Comparison of ENCODE assay signal across 18 cellular contexts in genomic region chr4:175970072-175970471, GRCh38.
DNase-seq lines count a peak whose midpoint lies in the region; ATAC-seq, FAIRE-seq and TF ChIP-seq lines count a peak whose summit lies in the region.
"Had no signal": no experiment of that assay in that cellular context is flagged by ENCODE, and none has a peak within 500 bp of the region (broad histone marks: within the 10 kb centered on the region; RNA-seq: fewer than 3 reads in every experiment).

No MANE protein-coding gene starts in this region.

- H2BK5ac ChIP-seq in H1 (ENCODE audit: low read depth, low read length) = no peak overlapping the region

- no peak for TF ChIP-seq POLR2A in H1 (IDR thresholded peaks at IDR 0.05; ENCODE audit: control extremely low read depth in 1 of 2, low read depth in 2 of 2, low read length in 2 of 2)
- TF ChIP-seq POLR2A in right lobe of liver (IDR thresholded peaks at IDR 0.05) = no peak

- H3F3A ChIP-seq in PC-9 (ENCODE audit: insufficient read depth, low read depth) = no peaks in the 10 kb centered on the region

- no peak for TF ChIP-seq RAD21 in H1 (IDR thresholded peaks at IDR 0.05 in 1 of 2, conservative IDR thresholded peaks at IDR 0.05 in 1 of 2; ENCODE audit: low read depth in 2 of 2, low read length in 2 of 2)

- intact Hi-C loops in PC-9 (cut with micrococcal nuclease; ENCODE audit: unreplicated experiment) (no loop called here), right lobe of liver (cut with DNase I) (no loop called here)

- TF ChIP-seq EP300 in H1 (IDR thresholded peaks at IDR 0.05; ENCODE audit: borderline replicate concordance in 1 of 2, low read depth in 2 of 2, low read length in 2 of 2) = no peak

- H3K4me3 Mint-ChIP-seq in activated CD8-positive, alpha-beta memory T cell treated with anti-CD3 and anti-CD28 coated beads, Interleukin-2, amount 10 ng/mL, durations not matched to agents 7 days and 5 days = no peak overlapping the region

- BruUV-seq in PC-9 (replicated peaks; lab: Mats Ljungman, UMichigan) = no TSS peak

- H3K36me3 ChIP-seq in PC-9 (ENCODE audit: low read depth) (no peaks in the 10 kb centered on the region), H1 (ENCODE audit: control insufficient read depth in 2 of 4, insufficient read depth in 4 of 4, low read length in 3 of 4) (no peaks in the 10 kb centered on the region; a peak in 1 of 8 replicates), right lobe of liver (no peaks in the 10 kb centered on the region)
- H3K36me3 ChIP-seq: HAP-1 had no signal

- no peaks in the 10 kb centered on the region for H3K23me2 ChIP-seq in H1 (ENCODE audit: low read depth, low read length)

- no peak overlapping the region for H3K4me2 ChIP-seq in PC-9
- H3K4me2 ChIP-seq in H1 (ENCODE audit: insufficient read depth in 1 of 2, low read depth in 2 of 2, low read length in 2 of 2) = no peak overlapping the region

- H3K9me3 ChIP-seq in PC-9 (ENCODE audit: insufficient read depth, low read depth) (no peaks in the 10 kb centered on the region), H1 (ENCODE audit: insufficient read depth in 2 of 2, low read depth in 1 of 2, low read length in 1 of 2) (peaks cover 5 to 6% of the 10 kb centered on the region in 2 experiments; a peak in 2 of 4 replicates), right lobe of liver (peaks cover 0 to 8% (median 0%) of the 10 kb centered on the region in 4 donors)
- H3K9me3 ChIP-seq: HAP-1 had no signal

- no peak overlapping the region for H3K27ac Mint-ChIP-seq in activated CD8-positive, alpha-beta memory T cell treated with anti-CD3 and anti-CD28 coated beads, Interleukin-2, amount 10 ng/mL, durations not matched to agents 7 days and 5 days

- H4K8ac ChIP-seq in H1 (ENCODE audit: extremely low read depth, insufficient read depth, low read length) = no peak overlapping the region

- no peak overlapping the region for H2BK120ac ChIP-seq in H1 (replicated peaks; ENCODE audit: low read depth, low read length)

- DNase-seq in PC-9 = no peak
- DNase-seq in H1 (ENCODE audit: low read depth in 1 of 2, low spot score in 2 of 2) = no peak
- no peak for DNase-seq in right lobe of liver
- DNase-seq in retina = peak; percentile 14
- DNase-seq in H4 (ENCODE audit: low spot score) = no peak
- no peak for DNase-seq in activated CD8-positive, alpha-beta memory T cell treated with anti-CD3 and anti-CD28 coated beads, Interleukin-2, amount 10 ng/mL, durations not matched to agents 7 days and 5 days
- DNase-seq: DMS 273 treated with DMSO at 0.1 percent for 48 hours, NCI-H1417, NCI-H187 treated with DMSO at 0.1 percent for 48 hours, NCI-H446 had no signal

- CTCF ChIA-PET in PC-9 (lab: Charles Lee) (no interaction called here), H1 (lab: Charles Lee; ENCODE audit: partially characterized antibody) (interaction anchor here (0.7 kb wide), 1 partner anchor 21 kb away, joined by 3 read pairs; no protein-coding TSS in a partner anchor)
- CTCF ChIA-PET in activated CD8-positive, alpha-beta memory T cell treated with anti-CD3 and anti-CD28 coated beads, Interleukin-2, amount 10 ng/mL, durations not matched to agents 7 days and 5 days (lab: Charles Lee) = no interaction called here

- no peak for TF ChIP-seq CTCF in PC-9 (conservative IDR thresholded peaks at IDR 0.05)
- no peak for TF ChIP-seq CTCF in H1 (IDR thresholded peaks at IDR 0.05; ENCODE audit: control extremely low read depth in 1 of 3, insufficient read depth in 1 of 3, low read depth in 1 of 3, low read length in 3 of 3)
- TF ChIP-seq CTCF in right lobe of liver (IDR thresholded peaks at IDR 0.05) = no peak

- H3K4me1 Mint-ChIP-seq in activated CD8-positive, alpha-beta memory T cell treated with anti-CD3 and anti-CD28 coated beads, Interleukin-2, amount 10 ng/mL, durations not matched to agents 7 days and 5 days = no peaks in the 10 kb centered on the region

- H3K9ac ChIP-seq in H1 (replicated peaks in 1 of 4; ENCODE audit: extremely low read depth in 1 of 4, low read depth in 3 of 4, low read length in 3 of 4) = no peak overlapping the region

- H3K27me3 Mint-ChIP-seq in activated CD8-positive, alpha-beta memory T cell treated with anti-CD3 and anti-CD28 coated beads, Interleukin-2, amount 10 ng/mL, durations not matched to agents 7 days and 5 days = no peaks in the 10 kb centered on the region

- peaks cover 4% of the 10 kb centered on the region for H3K9me3 Mint-ChIP-seq in activated CD8-positive, alpha-beta memory T cell treated with anti-CD3 and anti-CD28 coated beads, Interleukin-2, amount 10 ng/mL, durations not matched to agents 7 days and 5 days (ENCODE audit: low read depth)

- H4K5ac ChIP-seq in H1 (ENCODE audit: insufficient read length, low read depth, low read length) = no peak overlapping the region

- no peaks in the 10 kb centered on the region for H3K27me3 ChIP-seq in PC-9 (ENCODE audit: insufficient read depth, low read depth)
- no peaks in the 10 kb centered on the region for H3K27me3 ChIP-seq in H1 (replicated peaks in 1 of 4; ENCODE audit: control insufficient read depth in 3 of 4, extremely low read depth in 1 of 4, insufficient read depth in 3 of 4, low read length in 3 of 4)
- H3K27me3 ChIP-seq in right lobe of liver = no peaks in the 10 kb centered on the region

- H3K79me2 ChIP-seq in PC-9 (ENCODE audit: low read depth) (no peaks in the 10 kb centered on the region), H1 (ENCODE audit: control insufficient read depth in 1 of 2, insufficient read depth in 2 of 2, low read length in 2 of 2) (no peaks in the 10 kb centered on the region)

- ATAC-seq in right lobe of liver = peak; percentile 53 to 86 (median 66)
- no peak for ATAC-seq in HG02571 (IDR thresholded peaks at IDR 0.05; ENCODE audit: unreplicated experiment)
- ATAC-seq in activated CD8-positive, alpha-beta memory T cell treated with anti-CD3 and anti-CD28 coated beads, Interleukin-2, amount 10 ng/mL, durations not matched to agents 7 days and 5 days = no peak
- no peak for ATAC-seq in GM18868 (IDR thresholded peaks at IDR 0.05; ENCODE audit: unreplicated experiment)

- H4K91ac ChIP-seq in H1 (replicated peaks; ENCODE audit: insufficient read length, low read length) = no peak overlapping the region

- H3K4me3 ChIP-seq in PC-9 = no peak overlapping the region
- no peak overlapping the region for H3K4me3 ChIP-seq in H1 (ENCODE audit: extremely low read depth in 1 of 4, insufficient read depth in 2 of 4, low read depth in 3 of 4, low read length in 4 of 4)
- no peak overlapping the region for H3K4me3 ChIP-seq in right lobe of liver

- H3K56ac ChIP-seq in H1 (replicated peaks; ENCODE audit: insufficient read length, low read depth, low read length) = no peak overlapping the region

- no peak overlapping the region for H3K14ac ChIP-seq in H1 (ENCODE audit: insufficient read length)

- H3K36me3 Mint-ChIP-seq in activated CD8-positive, alpha-beta memory T cell treated with anti-CD3 and anti-CD28 coated beads, Interleukin-2, amount 10 ng/mL, durations not matched to agents 7 days and 5 days = no peaks in the 10 kb centered on the region

- POLR2A ChIA-PET in PC-9 (lab: Charles Lee; ENCODE audit: unreplicated experiment) = no interaction called here
- POLR2A ChIA-PET in H1 (lab: Charles Lee; ENCODE audit: partially characterized antibody) = no interaction called here

- H2BK12ac ChIP-seq in H1 (ENCODE audit: low read depth, low read length) = no peak overlapping the region

- H4K20me1 ChIP-seq in PC-9 (ENCODE audit: insufficient read depth) (no peaks in the 10 kb centered on the region), H1 (replicated peaks in 1 of 2; ENCODE audit: control insufficient read depth in 1 of 2, insufficient read depth in 2 of 2, low read length in 2 of 2) (no peaks in the 10 kb centered on the region)

- H3K27ac ChIP-seq in PC-9 = no peak overlapping the region
- no peak overlapping the region for H3K27ac ChIP-seq in H1 (ENCODE audit: low read depth, low read length)
- peak overlapping the region; percentile 2 to 46 (median 34) for H3K27ac ChIP-seq in right lobe of liver
- H3K27ac ChIP-seq: C4-2B, HL-60 had no signal

- FAIRE-seq in H1 (lab: Jason Lieb, UNC) = no peak
- FAIRE-seq: GM12892, GM19239, HTR-8/SVneo had no signal

- H3K4me1 ChIP-seq in PC-9 (replicated peaks; ENCODE audit: insufficient read depth) (no peaks in the 10 kb centered on the region), H1 (replicated peaks in 1 of 4; ENCODE audit: control insufficient read depth in 3 of 4, insufficient read depth in 4 of 4, low read length in 3 of 4) (peaks cover 0 to 5% (median 0%) of the 10 kb centered on the region in 4 experiments; a peak in 2 of 7 replicates), right lobe of liver (no peaks in the 10 kb centered on the region)

- no peaks in the 10 kb centered on the region for H3K9me2 ChIP-seq in PC-9 (ENCODE audit: insufficient read depth)

- H2BK20ac ChIP-seq in H1 (ENCODE audit: low read length) = no peak overlapping the region

- H3K79me1 ChIP-seq in H1 (ENCODE audit: low read depth, low read length) = no peaks in the 10 kb centered on the region

- H2AFZ ChIP-seq in PC-9 (0 out of 2 replicates have a peak overlapping the region, but pooled peaks have one; percentile 43), H1 (ENCODE audit: low read length) (peak overlapping the region; percentile 62; the same call in 1 of the 2 replicates)

- whole genome bisulfite sequencing in H1 (ENCODE audit: extremely low coverage in 1 of 2, insufficient coverage in 1 of 2, insufficient read length in 1 of 2, insufficient replicate concordance in 2 of 2, low coverage in 1 of 2, low lambda C conversion rate in 2 of 2, missing lambda C conversion rate in 1 of 2), 2 experiments = 88% methylated on average over 3 of the region's 3 CpGs; no CpG with 5 or more reads in 1 of the 2 experiments
- WGBS in right lobe of liver (ENCODE audit: insufficient coverage, low coverage, low lambda C conversion rate, missing lambda C conversion rate) = 17% methylated on average over 3 of the region's 3 CpGs

- no peak overlapping the region for H3K4ac ChIP-seq in H1 (replicated peaks; ENCODE audit: insufficient read length, low read depth, low read length)

- H3K23ac ChIP-seq in H1 (ENCODE audit: insufficient read length) = no peak overlapping the region

- H2AK5ac ChIP-seq in H1 (ENCODE audit: low read depth, low read length) = no peak overlapping the region

- H2BK15ac ChIP-seq in H1 (ENCODE audit: low read length) = no peak overlapping the region

- no peak overlapping the region for H3K18ac ChIP-seq in H1 (ENCODE audit: extremely low read depth, low read length)

TF ChIP-seq in H1, 55 proteins besides CTCF, POLR2A, EP300 and RAD21:
- TF ChIP-seq ZNF274 (IDR thresholded peaks at IDR 0.05; ENCODE audit: borderline replicate concordance, extremely low read depth, low read length) = no peak
- TF ChIP-seq TCF12 (IDR thresholded peaks at IDR 0.05; ENCODE audit: low read depth, low read length) = no peak
- TF ChIP-seq HDAC2 (IDR thresholded peaks at IDR 0.05; ENCODE audit: borderline replicate concordance in 1 of 2, low read depth in 2 of 2, low read length in 2 of 2) = no peak
- TF ChIP-seq JUND (IDR thresholded peaks at IDR 0.05; ENCODE audit: low read length) = no peak
- no peak for TF ChIP-seq TEAD4 (IDR thresholded peaks at IDR 0.05; ENCODE audit: low read depth, low read length)
- no peak for TF ChIP-seq SP4 (IDR thresholded peaks at IDR 0.05; ENCODE audit: low read length)
- TF ChIP-seq TAF1 (IDR thresholded peaks at IDR 0.05; ENCODE audit: low read depth, low read length) = no peak

Comparison
In these comparisons a context has a peak if more than half of its experiments do, and no peak if none do; other contexts are left out.
1. H3K27ac ChIP-seq: peak in right lobe of liver (3 of 3); none in PC-9 (single experiment) and H1 (single experiment).
2. ATAC-seq: peak in right lobe of liver (4 of 4); none in HG02571 (single experiment), activated CD8-positive, alpha-beta memory T cell treated with anti-CD3 and anti-CD28 coated beads, Interleukin-2, amount 10 ng/mL, durations not matched to agents 7 days and 5 days (single experiment) and GM18868 (single experiment).